ENCODE assay signal across 33 cellular contexts in the genomic region with DNA sequence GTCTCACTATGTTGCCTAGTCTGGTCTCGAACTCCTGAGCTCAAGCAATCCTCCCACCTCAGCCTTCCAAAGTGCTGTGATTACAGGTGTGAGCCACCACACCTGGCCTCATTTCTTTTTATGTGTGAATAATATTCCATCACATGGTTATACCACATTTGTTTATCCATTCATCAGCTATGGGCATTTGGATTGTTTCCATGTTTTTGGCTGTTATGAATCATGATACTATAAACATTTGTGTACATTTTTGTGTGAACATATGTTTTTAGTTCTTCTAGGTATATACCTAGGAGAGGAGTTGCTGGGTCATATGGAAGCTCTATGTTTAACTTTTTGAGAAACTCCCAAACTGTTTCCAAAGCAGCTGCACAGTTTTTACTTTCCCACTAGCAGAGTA. TPM values are rescaled to one million over a fixed set of nuclear protein-coding genes. Genes with fewer than 3 reads are reported as not detected.
"Had no signal": no experiment of that assay in that cellular context is flagged by ENCODE, and none has a peak within 500 bp of the region (broad histone marks: within the 10 kb centered on the region; RNA-seq: fewer than 3 reads in every experiment).

No MANE protein-coding gene starts in this region.

- ATAC-seq: activated CD4-positive, CD25-positive, alpha-beta regulatory T cell treated with anti-CD3 and anti-CD28 coated beads, Interleukin-2, amount 50 U/mL, for 24 hours; activated CD8-positive, alpha-beta T cell treated with anti-CD3 and anti-CD28 coated beads for 36 hours; activated naive CD8-positive, alpha-beta T cell treated with anti-CD3 and anti-CD28 coated beads, Interleukin-2, amount 50 U/mL, for 24 hours; activated T-cell treated with anti-CD3 and anti-CD28 coated beads, Interleukin-2, amount 50 U/mL, for 4 hours; activated T-helper 17 cell treated with anti-CD3 and anti-CD28 coated beads, Interleukin-2, amount 50 U/mL, for 72 hours; body of pancreas; gastrocnemius medialis; heart left ventricle had no signal

- DNase-seq: activated B cell treated with CpG ODN at 0.5 μM for 24 hours; activated CD4-positive, alpha-beta T cell treated with anti-CD3 and anti-CD28 coated beads for 48 hours; activated CD4-positive, alpha-beta T cell treated with anti-CD3 and anti-CD28 coated beads, Interleukin-2, amount 50 U/mL, for 1 hour; activated CD4-positive, alpha-beta T cell treated with anti-CD3 and anti-CD28 coated beads, Interleukin-2, amount 50 U/mL, for 48 hours; activated CD8-positive, alpha-beta memory T cell treated with anti-CD3 and anti-CD28 coated beads for 24 hours; activated CD8-positive, alpha-beta T cell treated with anti-CD3 and anti-CD28 coated beads for 36 hours; activated effector memory CD4-positive, alpha-beta T cell treated with Interleukin-2 at 50 U/mL for 16 hours; activated naive CD4-positive, alpha-beta T cell treated with anti-CD3 and anti-CD28 coated beads for 36 hours; activated naive CD8-positive, alpha-beta T cell treated with anti-CD3 and anti-CD28 coated beads for 36 hours; activated naive CD8-positive, alpha-beta T cell treated with anti-CD3 and anti-CD28 coated beads, Interleukin-2, amount 50 U/mL, for 24 hours; activated T-cell treated with anti-CD3 and anti-CD28 coated beads, Interleukin-2, amount 50 U/mL, for 4 hours; adrenal gland; amygdala; aorta; body of pancreas; central memory CD4-positive, alpha-beta T cell; cerebellar nuclear complex; colonic mucosa; effector CD8-positive, alpha-beta T cell; esophagus squamous epithelium; foreskin fibroblast; gastrocnemius medialis; glutamatergic neuron; heart left ventricle; T-helper 2 cell; T-helper 9 cell; WERI-Rb-1 had no signal

- H3K4me3 ChIP-seq: adrenal gland, body of pancreas, cardiac muscle cell, colonic mucosa, esophagus squamous epithelium, gastrocnemius medialis, heart left ventricle had no signal

- H3K4me3 Mint-ChIP-seq: activated B cell treated with CpG ODN at 0.5 μM for 24 hours; activated CD8-positive, alpha-beta T cell treated with anti-CD3 and anti-CD28 coated beads for 36 hours; activated naive CD4-positive, alpha-beta T cell treated with anti-CD3 and anti-CD28 coated beads for 36 hours; activated naive CD4-positive, alpha-beta T cell treated with anti-CD3 and anti-CD28 coated beads, Interleukin-2, amount 50 U/mL, for 24 hours; activated naive CD8-positive, alpha-beta T cell treated with anti-CD3 and anti-CD28 coated beads for 36 hours; activated naive CD8-positive, alpha-beta T cell treated with anti-CD3 and anti-CD28 coated beads, Interleukin-2, amount 50 U/mL, for 24 hours; activated T-cell treated with anti-CD3 and anti-CD28 coated beads, Interleukin-2, amount 50 U/mL, for 4 hours; activated T-helper 17 cell treated with anti-CD3 and anti-CD28 coated beads, Interleukin-2, amount 50 U/mL, for 72 hours had no signal

- H3K36me3 ChIP-seq: adrenal gland, cardiac muscle cell, colonic mucosa, esophagus squamous epithelium, gastrocnemius medialis, heart left ventricle, WERI-Rb-1 had no signal

- H3K9me3 Mint-ChIP-seq: activated B cell treated with CpG ODN at 0.5 μM for 24 hours; activated CD8-positive, alpha-beta T cell treated with anti-CD3 and anti-CD28 coated beads for 36 hours; activated naive CD4-positive, alpha-beta T cell treated with anti-CD3 and anti-CD28 coated beads for 36 hours; activated naive CD4-positive, alpha-beta T cell treated with anti-CD3 and anti-CD28 coated beads, Interleukin-2, amount 50 U/mL, for 24 hours; activated naive CD8-positive, alpha-beta T cell treated with anti-CD3 and anti-CD28 coated beads for 36 hours; activated naive CD8-positive, alpha-beta T cell treated with anti-CD3 and anti-CD28 coated beads, Interleukin-2, amount 50 U/mL, for 24 hours; activated T-cell treated with anti-CD3 and anti-CD28 coated beads, Interleukin-2, amount 50 U/mL, for 4 hours; activated T-helper 17 cell treated with anti-CD3 and anti-CD28 coated beads, Interleukin-2, amount 50 U/mL, for 72 hours had no signal

- H3K27me3 ChIP-seq: adrenal gland, body of pancreas, cardiac muscle cell, colonic mucosa, esophagus squamous epithelium, gastrocnemius medialis, heart left ventricle had no signal

- FAIRE-seq: endothelial cell of umbilical vein had no signal

- H3K27me3 Mint-ChIP-seq: activated B cell treated with CpG ODN at 0.5 μM for 24 hours; activated CD8-positive, alpha-beta T cell treated with anti-CD3 and anti-CD28 coated beads for 36 hours; activated naive CD4-positive, alpha-beta T cell treated with anti-CD3 and anti-CD28 coated beads, Interleukin-2, amount 50 U/mL, for 24 hours; activated naive CD8-positive, alpha-beta T cell treated with anti-CD3 and anti-CD28 coated beads for 36 hours; activated naive CD8-positive, alpha-beta T cell treated with anti-CD3 and anti-CD28 coated beads, Interleukin-2, amount 50 U/mL, for 24 hours; activated T-helper 17 cell treated with anti-CD3 and anti-CD28 coated beads, Interleukin-2, amount 50 U/mL, for 72 hours had no signal

- H3K27ac Mint-ChIP-seq: activated B cell treated with CpG ODN at 0.5 μM for 24 hours; activated CD8-positive, alpha-beta T cell treated with anti-CD3 and anti-CD28 coated beads for 36 hours; activated naive CD4-positive, alpha-beta T cell treated with anti-CD3 and anti-CD28 coated beads for 36 hours; activated naive CD4-positive, alpha-beta T cell treated with anti-CD3 and anti-CD28 coated beads, Interleukin-2, amount 50 U/mL, for 24 hours; activated naive CD8-positive, alpha-beta T cell treated with anti-CD3 and anti-CD28 coated beads for 36 hours; activated naive CD8-positive, alpha-beta T cell treated with anti-CD3 and anti-CD28 coated beads, Interleukin-2, amount 50 U/mL, for 24 hours; activated T-helper 17 cell treated with anti-CD3 and anti-CD28 coated beads, Interleukin-2, amount 50 U/mL, for 72 hours had no signal

RNA-seq across cellular contexts. Expression of gene CCDC148, which starts 24.6 kb away (rescaled TPM):
- total RNA-seq: activated B cell treated with CpG ODN at 0.5 μM for 24 hours; activated CD8-positive, alpha-beta T cell treated with anti-CD3 and anti-CD28 coated beads for 36 hours; activated naive CD4-positive, alpha-beta T cell treated with anti-CD3 and anti-CD28 coated beads for 36 hours; activated naive CD8-positive, alpha-beta T cell treated with anti-CD3 and anti-CD28 coated beads for 36 hours; T-helper 1 cell treated with Interleukin-12 subunit alpha and Interleukin-12 subunit beta and Interleukin-4 antibody, amounts not matched to agents 30 ng/mL and 1 ng/mL, for 36 hours had no signal
